1 cellular context compared by ENCODE assay signal in genomic region chr19:40348125-40348913, GRCh38.
TF ChIP-seq lines count a peak whose summit lies in the region.

TSS of gene C19orf47 (minus strand) at chr19:40348397. CDS start at chr19:40341857, 6,540 bp downstream.
TSS of gene PLD3 (plus strand) at chr19:40348695. CDS start at chr19:40366484, 17,789 bp downstream.

TF ChIP-seq in K562, 482 proteins besides CTCF, POLR2A, EP300 and RAD21 (continued from another document and continues in another):
- TF ChIP-seq ID3 (CRISPR knock-in tag; IDR thresholded peaks at IDR 0.05): no peak
- peak; percentile 43; the same call in 1 of the 2 replicates for TF ChIP-seq ID3 (tag; IDR thresholded peaks at IDR 0.05)
- TF ChIP-seq CBX1 (IDR thresholded peaks at IDR 0.05; ENCODE audit: low read depth): peak; percentile 49; the same call in 1 of the 2 replicates
- TF ChIP-seq NFATC3 (IDR thresholded peaks at IDR 0.05): no peak
- no peak for TF ChIP-seq MEF2D (tag; conservative IDR thresholded peaks at IDR 0.05; ENCODE audit: low read depth)
- no peak for TF ChIP-seq ARHGAP35 (IDR thresholded peaks at IDR 0.05; ENCODE audit: partially characterized antibody)
- peak; percentile 18; the same call in 1 of the 2 replicates for TF ChIP-seq CHD2 (IDR thresholded peaks at IDR 0.05; ENCODE audit: low read depth, low read length)
- peak in 1 of 2 experiments; percentile 73; a peak in 1 of 4 replicates for TF ChIP-seq RCOR1 (IDR thresholded peaks at IDR 0.05; ENCODE audit: borderline replicate concordance in 1 of 2, low read depth in 2 of 2, low read length in 2 of 2)
- TF ChIP-seq MCM5 (IDR thresholded peaks at IDR 0.05; ENCODE audit: low read depth): no peak
- peak; percentile 93 for TF ChIP-seq TFAP4 (CRISPR knock-in tag; IDR thresholded peaks at IDR 0.05; ENCODE audit: borderline replicate concordance)
- peak; percentile 57 to 74; a peak in 3 of 4 replicates for TF ChIP-seq SIN3A (IDR thresholded peaks at IDR 0.05; ENCODE audit: borderline replicate concordance in 2 of 2, control insufficient read depth in 1 of 2, low read depth in 2 of 2, low read length in 2 of 2)
- TF ChIP-seq POU5F1 (IDR thresholded peaks at IDR 0.05; ENCODE audit: borderline replicate concordance, low read depth, low read length, partially characterized antibody): no peak
- peak; percentile 59; the same call in 1 of the 2 replicates for TF ChIP-seq ZNF589 (CRISPR knock-in tag; IDR thresholded peaks at IDR 0.05; ENCODE audit: low read depth)
- no peak for TF ChIP-seq NR3C1 (CRISPR knock-in tag; IDR thresholded peaks at IDR 0.05)
- TF ChIP-seq NFRKB (IDR thresholded peaks at IDR 0.05; ENCODE audit: low read depth): no peak
- TF ChIP-seq SMAD4 (CRISPR knock-in tag; conservative IDR thresholded peaks at IDR 0.05): peak; percentile 89
- TF ChIP-seq SMC3 (conservative IDR thresholded peaks at IDR 0.05; ENCODE audit: insufficient read depth, low read depth, low read length): no peak
- no peak for TF ChIP-seq TCF3 (CRISPR knock-in tag; IDR thresholded peaks at IDR 0.05)
- TF ChIP-seq ZC3H8 (IDR thresholded peaks at IDR 0.05): no peak
- TF ChIP-seq NR2C2 (CRISPR knock-in tag; IDR thresholded peaks at IDR 0.05): peak; percentile 93
- peak; percentile 99 for TF ChIP-seq NR2C2 (tag; IDR thresholded peaks at IDR 0.05)
- TF ChIP-seq CEBPG (CRISPR knock-in tag; IDR thresholded peaks at IDR 0.05): no peak
- TF ChIP-seq CEBPG (tag; conservative IDR thresholded peaks at IDR 0.05 in 1 of 2, IDR thresholded peaks at IDR 0.05 in 1 of 2): no peak
- TF ChIP-seq ZNF398 (CRISPR knock-in tag; IDR thresholded peaks at IDR 0.05): no peak
- TF ChIP-seq HIVEP1 (CRISPR knock-in tag; IDR thresholded peaks at IDR 0.05): no peak
- TF ChIP-seq TRIM24 (IDR thresholded peaks at IDR 0.05): no peak
- no peak for TF ChIP-seq DEAF1 (CRISPR knock-in tag; IDR thresholded peaks at IDR 0.05)
- no peak for TF ChIP-seq ZNF592 (IDR thresholded peaks at IDR 0.05)
- TF ChIP-seq L3MBTL2 (IDR thresholded peaks at IDR 0.05): no peak; the same call in 1 of the 2 replicates
- TF ChIP-seq ZNF583 (CRISPR knock-in tag; IDR thresholded peaks at IDR 0.05): no peak
- TF ChIP-seq KAT8 (IDR thresholded peaks at IDR 0.05; ENCODE audit: low read depth): no peak
- peak; percentile 76; the same call in 1 of the 2 replicates for TF ChIP-seq ESRRA (IDR thresholded peaks at IDR 0.05; ENCODE audit: borderline replicate concordance, low read depth)
- TF ChIP-seq ZNF785 (CRISPR knock-in tag; IDR thresholded peaks at IDR 0.05): no peak
- no peak for TF ChIP-seq EWSR1 (IDR thresholded peaks at IDR 0.05; ENCODE audit: borderline replicate concordance, low read depth, partially characterized antibody)
- no peak for TF ChIP-seq SIRT6 (IDR thresholded peaks at IDR 0.05; ENCODE audit: low read depth, low read length)
- no peak; the same call in 1 of the 2 replicates for TF ChIP-seq NKRF (IDR thresholded peaks at IDR 0.05; ENCODE audit: borderline replicate concordance)
- no peak for TF ChIP-seq NCOA1 (IDR thresholded peaks at IDR 0.05; ENCODE audit: low read depth)
- no peak for TF ChIP-seq SNAPC5 (CRISPR knock-in tag; IDR thresholded peaks at IDR 0.05)
- no peak for TF ChIP-seq ZC3H4 (CRISPR knock-in tag; IDR thresholded peaks at IDR 0.05; ENCODE audit: borderline replicate concordance)
- TF ChIP-seq EGR1 (conservative IDR thresholded peaks at IDR 0.05): peak; percentile 84
- no peak for TF ChIP-seq SMARCA5 (IDR thresholded peaks at IDR 0.05)
- no peak for TF ChIP-seq NELFE (IDR thresholded peaks at IDR 0.05; ENCODE audit: insufficient read depth, insufficient read length)
- no peak for TF ChIP-seq TAF9B (IDR thresholded peaks at IDR 0.05; ENCODE audit: partially characterized antibody)
- peak; percentile 97 for TF ChIP-seq ZBTB40 (IDR thresholded peaks at IDR 0.05)
- no peak for TF ChIP-seq ZBTB40 (CRISPR knock-in tag; IDR thresholded peaks at IDR 0.05)
- TF ChIP-seq WHSC1 (IDR thresholded peaks at IDR 0.05; ENCODE audit: low read length): no peak
- TF ChIP-seq ZNF174 (CRISPR knock-in tag; IDR thresholded peaks at IDR 0.05): no peak
- no peak for TF ChIP-seq ZNF24 (IDR thresholded peaks at IDR 0.05)
